Comparison of ENCODE assay signal across 8 cellular contexts in the genomic region with DNA sequence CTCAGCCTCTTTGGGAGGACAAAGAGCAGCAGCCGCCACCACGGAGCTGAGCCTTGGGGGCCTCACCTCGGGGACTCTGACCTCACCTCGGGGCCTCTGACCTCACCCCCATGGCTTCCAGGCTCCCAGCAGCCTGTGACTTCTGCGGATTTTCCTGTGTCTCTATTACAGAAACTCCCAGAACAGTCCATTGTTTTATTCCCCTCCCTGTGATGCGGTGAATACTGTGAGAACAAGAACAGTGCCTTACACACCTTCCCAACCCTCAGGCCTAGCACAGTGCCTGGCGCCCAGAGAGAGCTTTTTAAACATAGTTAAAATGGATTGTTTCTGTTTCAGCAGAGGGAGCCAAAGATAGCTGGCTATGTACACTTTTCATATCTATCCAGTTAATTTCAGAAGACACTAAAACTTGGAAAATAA.
DNase-seq lines count a peak whose midpoint lies in the region; ATAC-seq and TF ChIP-seq lines count a peak whose summit lies in the region.

No MANE protein-coding gene starts in this region.

- no peaks in the 10 kb centered on the region for H3K9me2 ChIP-seq in MM.1S (replicated peaks; ENCODE audit: insufficient read depth, low read length)

- H3K36me3 ChIP-seq in heart left ventricle (peaks cover 0 to 15% (median 0%) of the 10 kb centered on the region in 9 donors), brain microvascular endothelial cell (replicated peaks) (peaks cover 8% of the 10 kb centered on the region), MM.1S (replicated peaks; ENCODE audit: insufficient read depth, low read length) (no peaks in the 10 kb centered on the region)

- in situ Hi-C loops in brain microvascular endothelial cell (cut with HindIII; ENCODE audit: low pct_ligation_motif_present, low sequenced_read_pairs): loop anchor here (25.0 kb wide), 1 partner anchor 143 kb away; no protein-coding TSS in a partner anchor

- WGBS in heart left ventricle, 4 donors: 58 to 74% (median 61%) methylated on average over 5 to 7 of the region's 7 CpGs

- H3K79me2 ChIP-seq in MM.1S (ENCODE audit: low read length): no peaks in the 10 kb centered on the region

- intact Hi-C loops in heart left ventricle (cut with DNase I) (loop anchor here in 5 of 10 donors (5.0 to 10.0 kb wide), 3 partner anchors 43 to 146 kb away; a partner anchor contains a TSS), left cardiac atrium (cut with DNase I) (no loop called here)

- H3K4me3 Mint-ChIP-seq in naive B cell: peak overlapping the region; percentile 51 to 89 (median 76)

- peak overlapping the region; percentile 33 to 88 (median 72) for H3K27ac ChIP-seq in heart left ventricle
- H3K27ac ChIP-seq in brain microvascular endothelial cell: peak overlapping the region; percentile 100
- H3K27ac ChIP-seq in MM.1S (ENCODE audit: low read length): no peak overlapping the region

- H3K27me3 ChIP-seq in heart left ventricle (no peaks in the 10 kb centered on the region), brain microvascular endothelial cell (replicated peaks) (no peaks in the 10 kb centered on the region), MM.1S (replicated peaks; ENCODE audit: insufficient read depth, low read length) (no peaks in the 10 kb centered on the region)

- no peak overlapping the region for H3K4me2 ChIP-seq in MM.1S (ENCODE audit: low read depth, low read length)

- TF ChIP-seq CTCF in heart left ventricle (IDR thresholded peaks at IDR 0.05) (peak in 1 of 12 donors; percentile 12), brain microvascular endothelial cell (IDR thresholded peaks at IDR 0.05; ENCODE audit: low read depth, low read length, missing control alignments) (peak; percentile 28), MM.1S (IDR thresholded peaks at IDR 0.05; ENCODE audit: low read length) (no peak)

- H3K9me3 ChIP-seq in heart left ventricle (no peaks in the 10 kb centered on the region), MM.1S (replicated peaks; ENCODE audit: insufficient read depth, low read length) (no peaks in the 10 kb centered on the region)

- H3K27ac Mint-ChIP-seq in naive B cell: peak overlapping the region; percentile 97 to 100 (median 98)

- DNase-seq in heart left ventricle: peak in 1 of 5 donors; percentile 49
- DNase-seq in left cardiac atrium: no peak
- DNase-seq in brain microvascular endothelial cell: no peak
- no peak for DNase-seq in naive B cell
- DNase-seq in NCI-H1417 (lab: John Stamatoyannopoulos, UW): no peak
- DNase-seq in MM.1S: no peak
- no peak for DNase-seq in NCI-H446 treated with DMSO at 0.1 percent for 48 hours (lab: John Stamatoyannopoulos, UW)
- no peak for DNase-seq in D341Med (ENCODE audit: low spot score)

- peaks cover 0 to 4% (median 0%) of the 10 kb centered on the region in 7 donors for H3K9me3 Mint-ChIP-seq in naive B cell

- no peak overlapping the region for H3K9ac ChIP-seq in MM.1S (ENCODE audit: low read length)

- peaks cover 0 to 18% of the 10 kb centered on the region in 2 donors for H3K36me3 Mint-ChIP-seq in naive B cell

- peaks cover 0 to 97% (median 44%) of the 10 kb centered on the region in 12 donors for H3K4me1 ChIP-seq in heart left ventricle
- peaks cover 20% of the 10 kb centered on the region for H3K4me1 ChIP-seq in MM.1S (ENCODE audit: low read length)

- peaks cover 48 to 66% (median 54%) of the 10 kb centered on the region in 3 donors for H3K4me1 Mint-ChIP-seq in naive B cell

- ATAC-seq in heart left ventricle: peak in 3 of 4 donors; percentile 4 to 22 (median 5)
- no peak for ATAC-seq in left cardiac atrium
- no peak for ATAC-seq in naive B cell (ENCODE audit: low read depth in 2 of 2)

- no peak for TF ChIP-seq POLR2A in heart left ventricle (IDR thresholded peaks at IDR 0.05)

- H3K4me3 ChIP-seq in heart left ventricle (peak overlapping the region in 1 of 12 donors; percentile 22), brain microvascular endothelial cell (ENCODE audit: low read depth, low read length) (no peak overlapping the region), MM.1S (ENCODE audit: low read length) (no peak overlapping the region)

- H3F3A ChIP-seq in MM.1S (ENCODE audit: insufficient read depth, low read length): no peaks in the 10 kb centered on the region

- no peaks in the 10 kb centered on the region for H3K27me3 Mint-ChIP-seq in naive B cell

- no peaks in the 10 kb centered on the region for H4K20me1 ChIP-seq in MM.1S (ENCODE audit: insufficient read depth, low read length)

- H2AFZ ChIP-seq in MM.1S (ENCODE audit: low read length): no peak overlapping the region

Comparison
In these comparisons a context has a peak if more than half of its experiments do, and no peak if none do; other contexts are left out.
1. ATAC-seq: peak in heart left ventricle (3 of 4); none in left cardiac atrium (0 of 2) and naive B cell (0 of 2).